ENCODE assay signal across 8 cellular contexts in genomic region chr11:73787643-73788537, GRCh38. TPM values are rescaled to one million over a fixed set of nuclear protein-coding genes. Genes with fewer than 3 reads are reported as not detected.
DNase-seq lines count a peak whose midpoint lies in the region; ATAC-seq, FAIRE-seq and TF ChIP-seq lines count a peak whose summit lies in the region.

Gene MRPL48 (plus strand): TSS chr11:73787874. CDS start chr11:73787972, 98 bp downstream.

- no peaks in the 10 kb centered on the region for H3K27me3 ChIP-seq in A673 (replicated peaks; ENCODE audit: insufficient read depth, low read depth, low read length, poor library complexity)
- no peaks in the 10 kb centered on the region for H3K27me3 ChIP-seq in bronchial epithelial cell (ENCODE audit: control insufficient read depth, insufficient read depth, low read length)
- no peaks in the 10 kb centered on the region for H3K27me3 ChIP-seq in spleen (replicated peaks in 1 of 7)

- ATAC-seq in GM18870 (IDR thresholded peaks at IDR 0.05; ENCODE audit: unreplicated experiment) (peak; percentile 73), HG03139 (IDR thresholded peaks at IDR 0.05; ENCODE audit: unreplicated experiment) (peak; percentile 95)

- FAIRE-seq in bronchial epithelial cell (lab: Jason Lieb, UNC): no peak

- POLR2A ChIA-PET in A673 (lab: Charles Lee; ENCODE audit: low non-redundant PET): interaction anchor here (0.6 kb wide), 1 partner anchor 51 kb away, joined by 3 read pairs; no protein-coding TSS in a partner anchor

- H3K4me1 ChIP-seq in A673 (ENCODE audit: insufficient read depth, low read length, poor library complexity, severe bottlenecking): peaks cover 29% of the 10 kb centered on the region
- H3K4me1 ChIP-seq in spleen: peaks cover 6 to 32% (median 24%) of the 10 kb centered on the region in 6 donors

- DNase-seq in A673 (ENCODE audit: low spot score) (peak; percentile 99), NCI-H2227 (lab: John Stamatoyannopoulos, UW; ENCODE audit: unreplicated experiment) (peak; percentile 95), bronchial epithelial cell (ENCODE audit: low read depth) (peak; percentile 80), inferior parietal cortex (ENCODE audit: extremely low spot score) (peak; percentile 93), spleen (peak; percentile 97)

- H3K4me3 ChIP-seq in A673 (ENCODE audit: low read depth, low read length, poor library complexity, severe bottlenecking): peak within 1 kb of the TSS; percentile 59
- peak within 1 kb of the TSS; percentile 76 for H3K4me3 ChIP-seq in WI38 (ENCODE audit: low read depth, low read length)
- peak within 1 kb of the TSS; percentile 83 for H3K4me3 ChIP-seq in bronchial epithelial cell (ENCODE audit: low read depth, low read length)
- H3K4me3 ChIP-seq in spleen: peak within 1 kb of the TSS; percentile 45 to 87 (median 78)

- TF ChIP-seq CTCF in A673 (conservative IDR thresholded peaks at IDR 0.05; ENCODE audit: low read depth, low read length) (no peak), WI38 (IDR thresholded peaks at IDR 0.05; ENCODE audit: low read depth, low read length) (no peak), bronchial epithelial cell (IDR thresholded peaks at IDR 0.05; ENCODE audit: insufficient read depth, low read length, severe bottlenecking) (no peak), spleen (IDR thresholded peaks at IDR 0.05 in 8 of 11, conservative IDR thresholded peaks at IDR 0.05 in 3 of 11) (peak in 1 of 11 experiments; percentile 20)

- H3K9me3 ChIP-seq in A673 (ENCODE audit: low read depth, low read length, poor library complexity, severe bottlenecking) (no peaks in the 10 kb centered on the region), spleen (no peaks in the 10 kb centered on the region)

- no peaks in the 10 kb centered on the region for H3K36me3 ChIP-seq in A673 (ENCODE audit: insufficient read depth, low read length, poor library complexity, severe bottlenecking)
- H3K36me3 ChIP-seq in bronchial epithelial cell (ENCODE audit: control insufficient read depth, insufficient read depth, low read length): no peaks in the 10 kb centered on the region
- peaks cover 0 to 11% (median 0%) of the 10 kb centered on the region in 6 donors for H3K36me3 ChIP-seq in spleen

- BruUV-seq in A673 (replicated peaks; lab: Mats Ljungman, UMichigan): TSS peak; percentile 94

- CTCF ChIA-PET in A673 (lab: Charles Lee): no interaction called here

- 2 to 6% (median 3%) methylated on average over 40 to 43 of the region's 43 CpGs for WGBS in spleen, 5 donors

- intact Hi-C loops in A673 (cut with micrococcal nuclease; ENCODE audit: unreplicated experiment) (no loop called here), spleen (cut with DNase I; ENCODE audit: low total_unique reads) (no loop called here)

- H3K27ac ChIP-seq in A673 (ENCODE audit: low read depth, low read length, poor library complexity, severe bottlenecking): peak within 1 kb of the TSS; percentile 94
- peak within 1 kb of the TSS; percentile 49 to 93 (median 89) for H3K27ac ChIP-seq in spleen

- peak in 1 of 3 donors; percentile 31 for TF ChIP-seq POLR2A in spleen (IDR thresholded peaks at IDR 0.05)

RNA-seq across cellular contexts. Expression of gene MRPL48, which starts in this region (rescaled TPM):
- 87.4 and 92.6 TPM in 2 replicates for total RNA-seq in A673 (2021)
- 37.1 and 49.3 TPM in 2 replicates for total RNA-seq in bronchial epithelial cell
- 10 to 100 TPM; 10.7 to 27.3 (median 24.3) TPM for total RNA-seq in spleen
- polyA plus RNA-seq in spleen: 10 to 100 TPM; 31.8 to 46.6 (median 41.9) TPM

Comparison
In these comparisons a context has a peak if more than half of its experiments do, and no peak if none do; other contexts are left out.
1. Peak in every context shown above with its lines: DNase-seq, ATAC-seq, H3K4me3 ChIP-seq and H3K27ac ChIP-seq.